11 cellular contexts compared by ENCODE assay signal in the genomic region with DNA sequence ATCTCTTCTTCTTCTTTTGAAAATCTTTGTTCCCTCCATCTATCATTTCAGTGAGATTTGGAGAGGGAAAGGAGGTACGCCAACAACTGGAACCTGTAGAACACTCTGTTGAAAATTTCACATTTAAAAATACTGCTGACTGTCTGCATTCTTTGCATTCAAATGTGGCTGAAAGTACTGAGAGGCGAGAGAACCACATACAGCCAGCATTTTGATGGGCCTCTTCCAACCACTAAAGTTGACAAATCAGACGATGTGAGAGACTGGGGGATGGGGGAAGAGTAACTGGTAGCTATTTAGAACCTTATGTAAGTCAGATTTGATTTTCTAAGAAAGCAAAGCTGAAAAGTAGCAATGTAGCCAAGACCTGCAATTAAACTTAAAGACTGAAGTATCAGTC.
DNase-seq lines count a peak whose midpoint lies in the region; ATAC-seq and TF ChIP-seq lines count a peak whose summit lies in the region.
"Had no signal": no experiment of that assay in that cellular context is flagged by ENCODE, and none has a peak within 500 bp of the region (broad histone marks: within the 10 kb centered on the region; RNA-seq: fewer than 3 reads in every experiment).

No MANE protein-coding gene starts in this region.

- no peak for TF ChIP-seq POLR2A in Peyer's patch (IDR thresholded peaks at IDR 0.05)

- H3K27me3 ChIP-seq in Peyer's patch: no peaks in the 10 kb centered on the region

- no peaks in the 10 kb centered on the region for H3K9me3 Mint-ChIP-seq in effector memory CD8-positive, alpha-beta T cell
- H3K9me3 Mint-ChIP-seq: memory B cell had no signal

- H3K4me3 Mint-ChIP-seq in effector memory CD8-positive, alpha-beta T cell: peak overlapping the region; percentile 64 to 67
- H3K4me3 Mint-ChIP-seq: memory B cell had no signal

- H3K4me3 ChIP-seq in Peyer's patch: no peak overlapping the region

- H3K4me1 ChIP-seq in Peyer's patch: peaks cover 0 to under 1% (median 0%) of the 10 kb centered on the region in 4 donors

- peaks cover 16 to 29% of the 10 kb centered on the region in 2 donors for H3K4me1 Mint-ChIP-seq in effector memory CD8-positive, alpha-beta T cell (ENCODE audit: low read depth in 2 of 2)

- DNase-seq in Peyer's patch (no peak), renal cortical epithelial cell (ENCODE audit: low read depth) (peak; percentile 30), DMS79 (lab: John Stamatoyannopoulos, UW) (no peak)
- peak; percentile 27 to 45 (median 37) for DNase-seq in effector memory CD8-positive, alpha-beta T cell
- DNase-seq: NCI-H1436 had no signal

- H3K36me3 ChIP-seq in Peyer's patch: peaks cover 0 to 94% (median 8%) of the 10 kb centered on the region in 3 donors

- peak overlapping the region; percentile 87 to 88 for H3K27ac Mint-ChIP-seq in effector memory CD8-positive, alpha-beta T cell

- TF ChIP-seq CTCF in C4-2B (conservative IDR thresholded peaks at IDR 0.05): no peak
- no peak for TF ChIP-seq CTCF in Peyer's patch (IDR thresholded peaks at IDR 0.05)

- H3K27me3 Mint-ChIP-seq in effector memory CD8-positive, alpha-beta T cell: no peaks in the 10 kb centered on the region
- H3K27me3 Mint-ChIP-seq: memory B cell had no signal

- H3K27ac ChIP-seq in C4-2B: peak overlapping the region; percentile 40; the same call in 1 of the 2 replicates
- H3K27ac ChIP-seq in Peyer's patch: peak overlapping the region; percentile 10 to 48 (median 39)
- H3K27ac ChIP-seq: epithelial cell of prostate had no signal

- H3K9me3 ChIP-seq in Peyer's patch: no peaks in the 10 kb centered on the region

- peak; percentile 99 for ATAC-seq in effector memory CD8-positive, alpha-beta T cell (replicated peaks)
- ATAC-seq in GM21423 (IDR thresholded peaks at IDR 0.05; ENCODE audit: unreplicated experiment) (no peak), GM18870 (IDR thresholded peaks at IDR 0.05; ENCODE audit: unreplicated experiment) (no peak), HG02571 (IDR thresholded peaks at IDR 0.05; ENCODE audit: unreplicated experiment) (no peak)

- peaks cover 32% of the 10 kb centered on the region for H3K36me3 Mint-ChIP-seq in effector memory CD8-positive, alpha-beta T cell (ENCODE audit: insufficient read depth)

Comparison
In these comparisons a context has a peak if more than half of its experiments do, and no peak if none do; other contexts are left out.
1. DNase-seq: peak in effector memory CD8-positive, alpha-beta T cell (3 of 3) and renal cortical epithelial cell (single experiment); none in Peyer's patch (0 of 3) and DMS79 (single experiment).